In the genomic region with DNA sequence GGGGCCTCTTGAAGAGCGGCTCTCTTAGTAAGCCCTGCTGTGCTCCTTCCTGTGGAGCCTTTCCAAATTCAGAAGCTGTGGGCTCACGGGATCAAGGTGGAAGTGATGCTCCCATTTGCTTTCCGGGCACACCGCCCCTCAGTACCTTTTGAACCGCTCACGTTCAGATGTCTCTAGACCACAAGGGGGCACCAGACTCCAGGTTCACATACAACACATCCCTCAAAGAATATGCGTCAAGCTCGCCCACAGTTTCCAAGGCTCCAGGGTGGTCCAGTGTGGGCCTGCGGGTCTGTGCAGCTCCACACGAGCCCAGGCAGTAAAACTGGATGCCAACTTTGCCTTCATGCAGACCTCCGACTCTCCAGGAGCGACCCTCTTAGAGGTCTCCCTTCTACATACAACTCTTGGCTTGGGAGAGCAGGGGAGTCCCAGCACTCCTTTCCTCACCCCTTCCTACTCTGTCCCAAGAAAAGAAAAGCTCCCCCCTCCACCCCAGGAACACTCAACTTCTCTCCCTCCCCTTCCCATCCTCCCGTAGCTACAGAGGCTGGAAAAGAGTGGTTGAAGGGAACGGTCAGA, we compare ENCODE assay signal across 9 cellular contexts. TPM values are rescaled to one million over a fixed set of nuclear protein-coding genes. Genes with fewer than 3 reads are reported as not detected.
DNase-seq lines count a peak whose midpoint lies in the region; ATAC-seq and TF ChIP-seq lines count a peak whose summit lies in the region.
"Had no signal": no experiment of that assay in that cellular context is flagged by ENCODE, and none has a peak within 500 bp of the region (broad histone marks: within the 10 kb centered on the region; RNA-seq: fewer than 3 reads in every experiment).

No MANE protein-coding gene starts in this region.

- no peak overlapping the region for H3K27ac Mint-ChIP-seq in T-cell

- H3K36me3 ChIP-seq in BE2C = no peaks in the 10 kb centered on the region

- CTCF ChIA-PET in T-cell (lab: Charles Lee) = interaction anchor here (0.5 to 3.6 kb wide), 10 partner anchors 22 to 588 kb away, joined by 3 to 47 read pairs (median 3); no protein-coding TSS in a partner anchor

- no peaks in the 10 kb centered on the region for H3K9me3 ChIP-seq in BE2C

- H3K9me3 Mint-ChIP-seq in T-cell = no peaks in the 10 kb centered on the region
- H3K9me3 Mint-ChIP-seq: IgD-negative memory B cell had no signal

- peaks cover 3 to 24% of the 10 kb centered on the region in 2 donors for H3K27me3 Mint-ChIP-seq in T-cell

- no peak overlapping the region for H3K4me3 ChIP-seq in BE2C (ENCODE audit: low read depth, low read length)

- H3K27me3 ChIP-seq in BE2C = no peaks in the 10 kb centered on the region

- H3K4me3 Mint-ChIP-seq in T-cell = peak overlapping the region; percentile 32 to 45 (median 38)

- POLR2A ChIA-PET in T-cell (lab: Charles Lee) = interaction anchor here in 1 of 2 donors (0.6 kb wide), 1 partner anchor 92 kb away, joined by 3 read pairs; no protein-coding TSS in a partner anchor

- peak; percentile 70 for TF ChIP-seq CTCF in BE2C (IDR thresholded peaks at IDR 0.05; ENCODE audit: low read depth, low read length)

- H3K36me3 Mint-ChIP-seq in T-cell = no peaks in the 10 kb centered on the region
- H3K36me3 Mint-ChIP-seq: IgD-negative memory B cell had no signal

- DNase-seq in BE2C (peak; percentile 70), LoVo (ENCODE audit: low spot score) (peak; percentile 27), T-cell (peak; percentile 6 to 64 (median 40)), amniotic epithelial cell (ENCODE audit: low read depth) (peak; percentile 49), hypothalamus (lab: John Stamatoyannopoulos, UW) (peak in 28 of 51 donors; percentile 0 to 38 (median 7))
- peak; percentile 12 to 30 for DNase-seq in stimulated activated CD4-positive, alpha-beta T cell treated with anti-CD3 and anti-CD28 coated beads, Interleukin-12 subunit alpha, Interleukin-12 subunit beta, amount 100 ng/mL, for 24 hours (ENCODE audit: low read depth in 2 of 2)

- H3K4me1 Mint-ChIP-seq in T-cell = peaks cover 8 to 11% (median 10%) of the 10 kb centered on the region in 3 donors

- ATAC-seq in GM19351 (IDR thresholded peaks at IDR 0.05; ENCODE audit: unreplicated experiment) (peak; percentile 92), T-cell (replicated peaks in 1 of 4) (peak; percentile 63 to 81 (median 72)), HG02973 (IDR thresholded peaks at IDR 0.05; ENCODE audit: unreplicated experiment) (no peak)

- H3K4me1 ChIP-seq in BE2C = no peaks in the 10 kb centered on the region; the same call in 1 of the 2 replicates

RNA-seq across cellular contexts. Expression of gene SUPT20HL1, which starts 11.0 kb away (rescaled TPM):
- not detected for polyA plus RNA-seq in BE2C (2012; ENCODE audit: insufficient read depth, insufficient read length, low read depth)
- total RNA-seq in T-cell = not detected
- polyA plus RNA-seq: IgD-negative memory B cell had no signal

RNA-seq across cellular contexts. Expression of gene SUPT20HL2, which starts 57.6 kb away (rescaled TPM):
- polyA plus RNA-seq in BE2C (2012; ENCODE audit: insufficient read depth, insufficient read length, low read depth) = 0.19 TPM
- not detected for total RNA-seq in T-cell
- polyA plus RNA-seq: IgD-negative memory B cell had no signal

Comparison
In these comparisons a context has a peak if more than half of its experiments do, and no peak if none do; other contexts are left out.
1. DNase-seq: peak in every context shown above with its lines; median percentile 70 in BE2C; 49 in amniotic epithelial cell; 40 in T-cell; 27 in LoVo; 21 in stimulated activated CD4-positive, alpha-beta T cell treated with anti-CD3 and anti-CD28 coated beads, Interleukin-12 subunit alpha, Interleukin-12 subunit beta, amount 100 ng/mL, for 24 hours; 7 in hypothalamus.